18 cellular contexts compared by ENCODE assay signal in the genomic region with DNA sequence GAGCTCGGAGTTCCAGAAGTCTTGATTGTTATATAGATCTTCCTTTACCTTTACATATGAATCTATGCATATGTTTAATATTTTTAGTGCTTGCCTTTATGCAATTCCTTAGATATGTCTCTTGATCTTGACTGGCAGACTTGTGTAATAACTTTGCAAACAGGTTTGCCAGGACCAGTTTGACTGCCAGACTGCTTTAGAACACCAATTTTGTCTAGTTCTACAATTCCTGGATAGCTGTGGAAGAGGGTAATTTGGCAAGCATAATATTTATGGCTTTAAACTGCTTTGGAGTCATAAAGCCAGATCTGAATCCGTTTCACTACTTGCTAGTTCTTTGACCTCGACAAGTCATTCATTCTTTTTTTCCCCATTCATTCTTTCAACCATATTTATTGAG.
"Had no signal": no experiment of that assay in that cellular context is flagged by ENCODE, and none has a peak within 500 bp of the region (broad histone marks: within the 10 kb centered on the region; RNA-seq: fewer than 3 reads in every experiment).

No MANE protein-coding gene starts in this region.

- DNase-seq: cortex of kidney; effector memory CD8-positive, alpha-beta T cell; foreskin fibroblast; gastrocnemius medialis; head of caudate nucleus; mesenchymal stem cell; naive thymus-derived CD4-positive, alpha-beta T cell; right lobe of liver; small intestine; stimulated activated CD4-positive, alpha-beta T cell treated with anti-CD3 and anti-CD28 coated beads, Interleukin-15, amount 100 ng/mL, for 24 hours; stimulated activated CD4-positive, alpha-beta T cell treated with anti-CD3 and anti-CD28 coated beads, Interleukin-2, amount 100 ng/mL, for 48 hours; stimulated activated naive B cell treated with anti-CD40 and anti-IgM and Interleukin-4, amounts not matched to agents 10 μg/mL and 1 μg/mL and 100 μg/mL, for 72 hours; stimulated activated naive CD8-positive, alpha-beta T cell treated with anti-CD3 and anti-CD28 coated beads, Interleukin-15, amount 100 ng/mL, for 72 hours; thyroid gland had no signal

- H3K4me1 ChIP-seq: parathyroid adenoma, right lobe of liver had no signal

- H3K27ac ChIP-seq: gastrocnemius medialis, neural progenitor cell, parathyroid adenoma, right lobe of liver, thyroid gland, upper lobe of left lung had no signal

- H3K36me3 ChIP-seq: gastrocnemius medialis, neural progenitor cell, right lobe of liver, thyroid gland, upper lobe of left lung had no signal

- H3K4me3 ChIP-seq: gastrocnemius medialis, neural progenitor cell, right lobe of liver, thyroid gland, upper lobe of left lung had no signal

- H3K27me3 ChIP-seq: gastrocnemius medialis, neural progenitor cell, right lobe of liver, thyroid gland, upper lobe of left lung had no signal

- H3K9me3 ChIP-seq: gastrocnemius medialis, right lobe of liver, thyroid gland, upper lobe of left lung had no signal

- ATAC-seq: effector memory CD8-positive, alpha-beta T cell; gastrocnemius medialis; left lobe of liver; naive thymus-derived CD4-positive, alpha-beta T cell; right lobe of liver; stimulated activated naive B cell treated with anti-CD40 and anti-IgM and Interleukin-4, amounts not matched to agents 10 μg/mL and 1 μg/mL and 100 μg/mL, for 72 hours; stimulated activated naive CD8-positive, alpha-beta T cell treated with anti-CD3 and anti-CD28 coated beads, Interleukin-15, amount 100 ng/mL, for 72 hours had no signal
